ENCODE assay signal across 10 cellular contexts in genomic region chr2:190891370-190891769, GRCh38. TPM values are rescaled to one million over a fixed set of nuclear protein-coding genes. Genes with fewer than 3 reads are reported as not detected.
DNase-seq lines count a peak whose midpoint lies in the region; ATAC-seq and TF ChIP-seq lines count a peak whose summit lies in the region.
"Had no signal": no experiment of that assay in that cellular context is flagged by ENCODE, and none has a peak within 500 bp of the region (broad histone marks: within the 10 kb centered on the region; RNA-seq: fewer than 3 reads in every experiment).

No MANE protein-coding gene starts in this region.

- no peak for TF ChIP-seq POLR2A in sigmoid colon (IDR thresholded peaks at IDR 0.05)

- intact Hi-C loops in sigmoid colon (cut with DNase I), result no loop called here

- H3K27me3 ChIP-seq in DOHH2 (ENCODE audit: control insufficient read depth, low read length) (no peaks in the 10 kb centered on the region), sigmoid colon (no peaks in the 10 kb centered on the region)

- H3K4me3 ChIP-seq in DOHH2 (ENCODE audit: low read length) (no peak overlapping the region), sigmoid colon (no peak overlapping the region)

- H3K27ac ChIP-seq in DOHH2 (ENCODE audit: low read depth, low read length) (no peak overlapping the region), sigmoid colon (peak overlapping the region in 2 of 4 donors; percentile 2 to 16)

- H3K9me3 Mint-ChIP-seq in central memory CD8-positive, alpha-beta T cell, result no peaks in the 10 kb centered on the region

- ATAC-seq in GM19452 (IDR thresholded peaks at IDR 0.05; ENCODE audit: unreplicated experiment) (peak; percentile 36), HG03521 (IDR thresholded peaks at IDR 0.05; ENCODE audit: unreplicated experiment) (peak; percentile 49)
- no peak for ATAC-seq in central memory CD8-positive, alpha-beta T cell (replicated peaks; ENCODE audit: extremely low read depth, poor library complexity, severe bottlenecking)

- no peak for TF ChIP-seq CTCF in DOHH2 (IDR thresholded peaks at IDR 0.05; ENCODE audit: low read depth, low read length, poor library complexity, severe bottlenecking)
- no peak for TF ChIP-seq CTCF in sigmoid colon (IDR thresholded peaks at IDR 0.05)

- peaks cover 91% of the 10 kb centered on the region for H3K79me2 ChIP-seq in DOHH2 (ENCODE audit: control insufficient read depth, low read length)

- peak overlapping the region; percentile 33 for H3K4me3 Mint-ChIP-seq in central memory CD8-positive, alpha-beta T cell

- H3K4me1 ChIP-seq in DOHH2 (ENCODE audit: control insufficient read depth, low read length), result peaks cover 50% of the 10 kb centered on the region
- H3K4me1 ChIP-seq in sigmoid colon, result peaks cover 0 to 65% (median 51%) of the 10 kb centered on the region in 4 donors

- no peak for DNase-seq in central memory CD8-positive, alpha-beta T cell (ENCODE audit: low spot score in 2 of 2)
- no peak for DNase-seq in stimulated activated CD4-positive, alpha-beta T cell treated with anti-CD3 and anti-CD28 coated beads, Interleukin-2, amount 100 ng/mL, for 48 hours
- no peak for DNase-seq in sigmoid colon
- no peak for DNase-seq in SHP77 (lab: John Stamatoyannopoulos, UW)
- DNase-seq in activated naive CD4-positive, alpha-beta T cell treated with Interleukin-2 at 50 U/mL for 16 hours, result no peak
- DNase-seq: dermis blood vessel endothelial cell, left cardiac atrium had no signal

- H3K36me3 Mint-ChIP-seq in central memory CD8-positive, alpha-beta T cell (ENCODE audit: insufficient read depth), result peaks cover 22% of the 10 kb centered on the region

- peak overlapping the region; percentile 23 for H3K27ac Mint-ChIP-seq in central memory CD8-positive, alpha-beta T cell (ENCODE audit: low read depth)

- no peaks in the 10 kb centered on the region for H3K9me3 ChIP-seq in DOHH2 (ENCODE audit: control insufficient read depth, insufficient read depth, low read length)
- no peaks in the 10 kb centered on the region for H3K9me3 ChIP-seq in sigmoid colon

- H3K4me2 ChIP-seq in DOHH2 (ENCODE audit: low read length), result 0 out of 2 replicates have a peak overlapping the region, but pooled peaks have one; percentile 6

- no peaks in the 10 kb centered on the region for H3K9me2 ChIP-seq in DOHH2 (replicated peaks; ENCODE audit: control insufficient read depth, low read length)

- 0 out of 2 replicates have a peak, but pooled peaks cover 4% of the 10 kb centered on the region for H3F3A ChIP-seq in DOHH2 (ENCODE audit: control insufficient read depth, insufficient read depth)

- peaks cover 81% of the 10 kb centered on the region for H3K36me3 ChIP-seq in DOHH2 (ENCODE audit: control insufficient read depth, low read length)
- H3K36me3 ChIP-seq in sigmoid colon, result peaks cover 0 to 11% (median 2%) of the 10 kb centered on the region in 4 donors

- no peak for TF ChIP-seq EP300 in sigmoid colon (IDR thresholded peaks at IDR 0.05)

- H3K27me3 Mint-ChIP-seq in central memory CD8-positive, alpha-beta T cell, result no peaks in the 10 kb centered on the region

- peaks cover 64% of the 10 kb centered on the region for H3K4me1 Mint-ChIP-seq in central memory CD8-positive, alpha-beta T cell

- H4K20me1 ChIP-seq in DOHH2 (ENCODE audit: control insufficient read depth, insufficient read depth, low read depth, low read length), result peaks cover 21% of the 10 kb centered on the region; the same call in 1 of the 2 replicates

RNA-seq across cellular contexts. Expression of gene GLS, which starts 10.7 kb away (rescaled TPM):
- total RNA-seq in sigmoid colon, result 100 to 1,000 TPM in 2 of 4 donors, 10 to 100 TPM in 2; 87.1 to 139 (median 111) TPM
- 10 to 100 TPM; 15.0 to 27.1 (median 23.6) TPM for polyA plus RNA-seq in sigmoid colon
